In genomic region chr5:35904443-35905132, GRCh38 we compare ENCODE assay signal across 11 cellular contexts. TPM values are rescaled to one million over a fixed set of nuclear protein-coding genes. Genes with fewer than 3 reads are reported as not detected.
DNase-seq lines count a peak whose midpoint lies in the region; ATAC-seq and TF ChIP-seq lines count a peak whose summit lies in the region.
"Had no signal": no experiment of that assay in that cellular context is flagged by ENCODE, and none has a peak within 500 bp of the region (broad histone marks: within the 10 kb centered on the region; RNA-seq: fewer than 3 reads in every experiment).

No MANE protein-coding gene starts in this region.

- POLR2A ChIA-PET in CD8-positive, alpha-beta T cell (lab: Charles Lee) = interaction anchor here (1.4 to 7.9 kb wide), 2 partner anchors 22 to 44 kb away, joined by 7 to 58 read pairs; no protein-coding TSS in a partner anchor

- H3K27ac Mint-ChIP-seq in CD8-positive, alpha-beta T cell = peak overlapping the region; percentile 86
- H3K27ac Mint-ChIP-seq in T-helper 17 cell = peak overlapping the region; percentile 65

- intact Hi-C loops in CD8-positive, alpha-beta T cell (cut with DNase I, micrococcal nuclease) = no loop called here

- TF ChIP-seq CTCF in CD8-positive, alpha-beta T cell (IDR thresholded peaks at IDR 0.05) = no peak

- H3K4me3 ChIP-seq in CD8-positive, alpha-beta T cell (ENCODE audit: low read depth, low read length) = no peak overlapping the region

- CTCF ChIA-PET in CD8-positive, alpha-beta T cell (lab: Charles Lee) = interaction anchor here (1.1 to 1.9 kb wide), 3 partner anchors 23 to 254 kb away, joined by 4 to 7 read pairs (median 6); no protein-coding TSS in a partner anchor

- H3K4me3 Mint-ChIP-seq in CD8-positive, alpha-beta T cell = peak overlapping the region; percentile 54
- H3K4me3 Mint-ChIP-seq in T-helper 17 cell = no peak overlapping the region

- DNase-seq in CD8-positive, alpha-beta T cell = peak in 1 of 7 experiments; percentile 32
- DNase-seq in T-helper 17 cell (no peak), SK-N-DZ (ENCODE audit: low spot score) (no peak), T-helper 9 cell (no peak), DMS53 treated with DMSO at 0.1 percent for 48 hours (lab: John Stamatoyannopoulos, UW; ENCODE audit: unreplicated experiment) (no peak), NCI-H2107 (lab: John Stamatoyannopoulos, UW) (no peak)
- DNase-seq: KBM-7 had no signal

- H3K4me1 Mint-ChIP-seq in CD8-positive, alpha-beta T cell (ENCODE audit: low read depth) = peaks cover 62% of the 10 kb centered on the region
- H3K4me1 Mint-ChIP-seq in T-helper 17 cell = peaks cover 36% of the 10 kb centered on the region

- H3K36me3 ChIP-seq in CD8-positive, alpha-beta T cell (ENCODE audit: insufficient read depth, low read length) = no peaks in the 10 kb centered on the region

- no peak overlapping the region for H3K27ac ChIP-seq in CD8-positive, alpha-beta T cell (ENCODE audit: low read depth, low read length)

- no peaks in the 10 kb centered on the region for H3K9me3 ChIP-seq in CD8-positive, alpha-beta T cell (ENCODE audit: low read length)
- H3K9me3 ChIP-seq in T-helper 17 cell (ENCODE audit: control insufficient read depth, low read length, poor library complexity, severe bottlenecking) = no peaks in the 10 kb centered on the region

- no peaks in the 10 kb centered on the region for H3K27me3 Mint-ChIP-seq in CD8-positive, alpha-beta T cell (ENCODE audit: low read depth)
- H3K27me3 Mint-ChIP-seq in T-helper 17 cell = no peaks in the 10 kb centered on the region

- H3K36me3 Mint-ChIP-seq in CD8-positive, alpha-beta T cell = no peaks in the 10 kb centered on the region
- H3K36me3 Mint-ChIP-seq in T-helper 17 cell (ENCODE audit: low read depth) = no peaks in the 10 kb centered on the region

- no peaks in the 10 kb centered on the region for H3K9me3 Mint-ChIP-seq in CD8-positive, alpha-beta T cell

- no peaks in the 10 kb centered on the region for H3K27me3 ChIP-seq in CD8-positive, alpha-beta T cell (ENCODE audit: insufficient read depth, low read length)

- H3K4me1 ChIP-seq in CD8-positive, alpha-beta T cell (ENCODE audit: insufficient read depth, low read length) = peaks cover 39% of the 10 kb centered on the region

- ATAC-seq in CD8-positive, alpha-beta T cell = peak; percentile 70
- peak; percentile 70 for ATAC-seq in GM18870 (IDR thresholded peaks at IDR 0.05; ENCODE audit: unreplicated experiment)
- ATAC-seq in HG02759 (IDR thresholded peaks at IDR 0.05; ENCODE audit: unreplicated experiment) = peak; percentile 43
- no peak for ATAC-seq in T-helper 17 cell

RNA-seq across cellular contexts. Expression of gene CAPSL, which starts 33.8 kb away (rescaled TPM):
- total RNA-seq in CD8-positive, alpha-beta T cell = not detected
- total RNA-seq in T-helper 17 cell = not detected
- not detected in 2 replicates for polyA plus RNA-seq in SK-N-DZ (2014; cell fraction: cytosol; rRNA removed)
- not detected in 2 replicates for polyA plus RNA-seq in SK-N-DZ (2014; cell fraction: nucleus; rRNA removed)
- total RNA-seq: pulmonary artery endothelial cell had no signal
- polyA plus RNA-seq: keratinocyte had no signal

RNA-seq across cellular contexts. Expression of gene IL7R, which starts 47.9 kb away (rescaled TPM):
- total RNA-seq in CD8-positive, alpha-beta T cell = 100 to 1,000 TPM; 287 to 310 TPM
- 1,000 to 10,000 TPM in 1 of 2 donors, 100 to 1,000 TPM in 1; 860 to 1,128 TPM for total RNA-seq in T-helper 17 cell
- polyA plus RNA-seq in SK-N-DZ (2014; cell fraction: cytosol; rRNA removed) = not detected in 2 replicates
- polyA plus RNA-seq in SK-N-DZ (2014; cell fraction: nucleus; rRNA removed) = not detected in 2 replicates
